In the genomic region with DNA sequence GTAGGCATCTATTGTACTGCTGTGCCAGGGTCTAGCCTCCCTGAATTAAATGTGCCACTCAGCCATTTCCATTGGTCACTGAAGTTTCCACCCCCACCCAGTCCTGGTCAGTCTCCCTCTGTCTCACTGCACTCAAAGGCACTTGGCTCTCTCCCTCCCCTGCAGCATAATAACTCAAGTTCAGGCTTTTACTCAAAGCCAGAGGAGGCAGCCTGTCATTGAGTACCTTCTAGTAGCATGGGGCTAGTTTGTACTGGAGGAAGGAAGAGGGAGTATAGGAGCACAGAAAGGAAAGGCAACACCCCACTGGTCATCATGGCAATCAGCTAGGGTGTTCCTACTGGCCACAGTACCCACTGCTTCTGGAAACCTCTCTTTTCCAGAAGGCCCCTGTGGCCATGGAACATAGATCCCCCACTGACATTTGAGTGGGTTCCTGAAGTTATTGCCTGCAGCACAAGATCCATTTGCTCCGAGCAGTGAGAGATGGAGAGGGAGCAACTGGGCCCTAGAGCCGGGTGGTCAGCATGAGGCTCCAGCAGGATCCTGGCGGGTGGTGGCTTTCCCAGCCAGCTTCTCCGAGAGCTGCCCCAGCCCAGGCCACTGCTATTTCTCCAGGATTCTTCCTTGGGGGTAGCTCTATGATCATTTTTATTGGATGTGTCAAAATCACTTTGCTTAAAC, we compare ENCODE assay signal across 19 cellular contexts.
"Had no signal": no experiment of that assay in that cellular context is flagged by ENCODE, and none has a peak within 500 bp of the region (broad histone marks: within the 10 kb centered on the region; RNA-seq: fewer than 3 reads in every experiment).

No MANE protein-coding gene starts in this region.

- DNase-seq: cortex of kidney; effector memory CD4-positive, alpha-beta T cell; heart left ventricle; hippocampal formation; left colon; midbrain; nephron progenitor cell; sigmoid colon; stimulated activated CD4-positive, alpha-beta T cell treated with anti-CD3 and anti-CD28 coated beads, Interleukin-2, amount 100 ng/mL, for 24 hours; stimulated activated CD4-positive, alpha-beta T cell treated with anti-CD3 and anti-CD28 coated beads, Interleukin-4, amount 100 ng/mL, for 4 hours; stimulated activated naive CD4-positive, alpha-beta T cell; stomach; trophoblast cell had no signal

- H3K36me3 ChIP-seq: heart left ventricle, neutrophil, right atrium auricular region, sigmoid colon, stomach, thoracic aorta had no signal

- H3K9me3 Mint-ChIP-seq: memory B cell, nephron progenitor cell had no signal

- H3K4me3 ChIP-seq: heart left ventricle, right atrium auricular region, sigmoid colon, skin epidermis, stomach, thoracic aorta had no signal

- H3K4me3 Mint-ChIP-seq: memory B cell, nephron progenitor cell had no signal

- H3K36me3 Mint-ChIP-seq: memory B cell had no signal

- H3K27ac Mint-ChIP-seq: memory B cell had no signal

- H3K4me1 ChIP-seq: sigmoid colon had no signal

- H3K27ac ChIP-seq: heart left ventricle, neutrophil, right atrium auricular region, sigmoid colon, skin epidermis, stomach, thoracic aorta had no signal

- H3K27me3 Mint-ChIP-seq: memory B cell had no signal

- ATAC-seq: esophagus mucosa, left colon had no signal

- H3K27me3 ChIP-seq: heart left ventricle, neutrophil, right atrium auricular region, sigmoid colon, stomach had no signal
